In the genomic region with DNA sequence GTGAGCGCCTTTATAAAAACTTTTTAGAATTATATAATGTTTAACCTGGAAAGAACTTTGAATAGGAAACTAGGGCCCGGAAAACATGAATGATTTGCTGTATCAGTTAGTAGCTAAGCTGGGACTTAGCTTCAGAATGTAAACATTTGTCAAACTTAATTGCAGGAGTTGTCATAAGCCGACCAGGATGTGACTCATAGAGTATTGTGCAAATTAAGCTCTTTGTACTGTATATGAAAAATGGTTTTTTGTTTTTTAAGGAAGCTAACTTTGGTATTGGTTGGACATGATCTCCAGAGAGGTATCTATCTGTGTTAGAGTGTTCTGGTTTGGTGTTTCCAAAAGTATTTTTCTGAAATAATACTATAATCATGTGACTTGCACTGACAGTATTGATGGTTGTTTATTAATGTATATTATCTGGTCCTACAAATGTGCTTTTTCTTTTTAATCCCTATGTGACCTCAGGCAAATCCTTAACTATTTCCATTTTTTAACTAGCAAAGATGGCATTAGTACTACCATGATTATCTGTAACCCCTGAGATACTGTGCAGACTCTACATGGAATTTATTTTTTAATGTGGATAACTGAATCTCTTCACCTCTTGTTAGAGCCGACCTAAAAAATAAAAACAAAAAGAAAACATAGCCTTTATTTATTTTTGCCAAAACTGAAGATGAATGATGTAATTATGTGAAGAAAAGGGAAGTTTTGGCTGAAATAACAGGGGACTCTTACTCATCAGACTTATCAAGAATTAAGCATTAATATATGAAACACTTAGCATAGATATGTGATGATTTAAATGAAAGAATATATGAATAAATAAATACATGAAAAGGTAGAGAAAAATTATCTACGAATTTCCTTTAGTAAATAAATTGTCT, we compare ENCODE assay signal across 11 cellular contexts. TPM values are rescaled to one million over a fixed set of nuclear protein-coding genes. Genes with fewer than 3 reads are reported as not detected.
DNase-seq lines count a peak whose midpoint lies in the region; ATAC-seq, FAIRE-seq and TF ChIP-seq lines count a peak whose summit lies in the region.
"Had no signal": no experiment of that assay in that cellular context is flagged by ENCODE, and none has a peak within 500 bp of the region (broad histone marks: within the 10 kb centered on the region; RNA-seq: fewer than 3 reads in every experiment).

No MANE protein-coding gene starts in this region.

- H3K36me3 Mint-ChIP-seq in CD14-positive monocyte (peaks cover 35 to 45% of the 10 kb centered on the region in 2 donors), memory B cell (peaks cover 16% of the 10 kb centered on the region)

- DNase-seq in CD14-positive monocyte (ENCODE audit: low spot score) (peak; percentile 52), KBM-7 (peak; percentile 16), astrocyte of the hippocampus (ENCODE audit: low read depth, low spot score) (peak; percentile 2), memory B cell (ENCODE audit: low spot score in 2 of 2) (no peak), NCI-H446 (lab: John Stamatoyannopoulos, UW) (no peak), superior temporal gyrus (ENCODE audit: extremely low spot score) (no peak), urothelium cell line (ENCODE audit: low spot score) (no peak)
- DNase-seq: adrenal gland; naive B cell; stimulated activated naive CD4-positive, alpha-beta T cell treated with Interleukin-2 at 50 U/mL for 16 hours had no signal

- H3K4me3 Mint-ChIP-seq in CD14-positive monocyte (peak overlapping the region in 1 of 2 donors; percentile 55), memory B cell (no peak overlapping the region)
- H3K4me3 Mint-ChIP-seq: naive B cell had no signal

- H3K9me3 Mint-ChIP-seq in CD14-positive monocyte (peaks cover 0 to 3% (median 0%) of the 10 kb centered on the region in 7 donors), memory B cell (no peaks in the 10 kb centered on the region)

- ATAC-seq in memory B cell (ENCODE audit: low read depth) (no peak), HG03045 (IDR thresholded peaks at IDR 0.05; ENCODE audit: unreplicated experiment) (no peak)

- intact Hi-C loops in CD14-positive monocyte (cut with micrococcal nuclease), result loop anchor here in 1 of 2 donors (5.0 kb wide), 1 partner anchor 68 kb away; a partner anchor contains a TSS

- H3K27me3 Mint-ChIP-seq in CD14-positive monocyte (ENCODE audit: low read depth in 3 of 3) (no peaks in the 10 kb centered on the region), memory B cell (no peaks in the 10 kb centered on the region)
- H3K27me3 Mint-ChIP-seq: naive B cell had no signal

- no peak for FAIRE-seq in urothelium cell line (lab: Jason Lieb, UNC)

- H3K27ac Mint-ChIP-seq in CD14-positive monocyte, result peak overlapping the region; percentile 90 to 97 (median 94)
- peak overlapping the region; percentile 75 for H3K27ac Mint-ChIP-seq in memory B cell

- in situ Hi-C loops in KBM-7 (cut with MboI; ENCODE audit: low pct_unique_long_range_greater_than_20kb, low sequenced_read_pairs), result no loop called here

- H3K4me1 Mint-ChIP-seq in CD14-positive monocyte (peaks cover 29% of the 10 kb centered on the region), memory B cell (peaks cover 14% of the 10 kb centered on the region)

- TF ChIP-seq CTCF in CD14-positive monocyte (IDR thresholded peaks at IDR 0.05), result no peak

RNA-seq across cellular contexts. Expression of a gene that starts 11.7 kb away (rescaled TPM):
- polyA plus RNA-seq in CD14-positive monocyte, result 10 to 100 TPM; 20.0 to 25.7 TPM

RNA-seq across cellular contexts. Expression of a gene that starts 24.7 kb away (rescaled TPM):
- polyA plus RNA-seq in CD14-positive monocyte, result 10 to 100 TPM; 27.3 to 38.3 TPM

Comparison
In these comparisons a context has a peak if more than half of its experiments do, and no peak if none do; other contexts are left out.
1. DNase-seq: peak in CD14-positive monocyte (single experiment), KBM-7 (single experiment) and astrocyte of the hippocampus (single experiment); none in memory B cell (0 of 2), NCI-H446 (0 of 2), superior temporal gyrus (single experiment) and urothelium cell line (single experiment).